In genomic region chr22:24160546-24160945, GRCh38 we compare ENCODE assay signal across 17 cellular contexts. TPM values are rescaled to one million over a fixed set of nuclear protein-coding genes. Genes with fewer than 3 reads are reported as not detected.
DNase-seq lines count a peak whose midpoint lies in the region; ATAC-seq and TF ChIP-seq lines count a peak whose summit lies in the region.
"Had no signal": no experiment of that assay in that cellular context is flagged by ENCODE, and none has a peak within 500 bp of the region (broad histone marks: within the 10 kb centered on the region; RNA-seq: fewer than 3 reads in every experiment).

No MANE protein-coding gene starts in this region.

- H3K4me1 ChIP-seq in right atrium auricular region (peaks cover 0 to 92% of the 10 kb centered on the region in 2 donors), upper lobe of left lung (peaks cover 42 to 73% (median 60%) of the 10 kb centered on the region in 4 donors)
- peaks cover 28% of the 10 kb centered on the region for H3K4me1 ChIP-seq in effector memory CD4-positive, alpha-beta T cell (ENCODE audit: control insufficient read depth, insufficient read depth, low read length, poor library complexity, severe bottlenecking)

- no peaks in the 10 kb centered on the region for H3K27me3 ChIP-seq in right atrium auricular region
- H3K27me3 ChIP-seq in upper lobe of left lung = no peaks in the 10 kb centered on the region
- no peaks in the 10 kb centered on the region for H3K27me3 ChIP-seq in effector memory CD4-positive, alpha-beta T cell (replicated peaks; ENCODE audit: control insufficient read depth, insufficient read depth, low read length, poor library complexity, severe bottlenecking)
- H3K27me3 ChIP-seq: breast epithelium, dorsolateral prefrontal cortex, testis had no signal

- peaks cover 12% of the 10 kb centered on the region for H3K36me3 Mint-ChIP-seq in activated T-helper 17 cell treated with anti-CD3 and anti-CD28 coated beads, Interleukin-2, amount 50 U/mL, for 72 hours (ENCODE audit: low read depth)

- H3K9me3 ChIP-seq in right atrium auricular region = no peaks in the 10 kb centered on the region
- no peaks in the 10 kb centered on the region for H3K9me3 ChIP-seq in upper lobe of left lung
- no peaks in the 10 kb centered on the region for H3K9me3 ChIP-seq in effector memory CD4-positive, alpha-beta T cell (ENCODE audit: control insufficient read depth, low read length)
- H3K9me3 ChIP-seq: breast epithelium, testis had no signal

- H3K27ac Mint-ChIP-seq in activated T-helper 17 cell treated with anti-CD3 and anti-CD28 coated beads, Interleukin-2, amount 50 U/mL, for 72 hours = peak overlapping the region; percentile 87
- H3K27ac Mint-ChIP-seq: activated T-cell treated with anti-CD3 and anti-CD28 coated beads, Interleukin-2, amount 50 U/mL, for 72 hours had no signal

- TF ChIP-seq CTCF in right atrium auricular region (IDR thresholded peaks at IDR 0.05) (no peak), upper lobe of left lung (IDR thresholded peaks at IDR 0.05) (no peak)

- no peak overlapping the region for H3K4me3 ChIP-seq in right atrium auricular region
- H3K4me3 ChIP-seq in upper lobe of left lung = no peak overlapping the region
- H3K4me3 ChIP-seq in effector memory CD4-positive, alpha-beta T cell (ENCODE audit: insufficient read depth, low read depth, low read length, poor library complexity, severe bottlenecking) = no peak overlapping the region
- H3K4me3 ChIP-seq: breast epithelium, dorsolateral prefrontal cortex, testis had no signal

- H3K9me3 Mint-ChIP-seq in activated T-helper 17 cell treated with anti-CD3 and anti-CD28 coated beads, Interleukin-2, amount 50 U/mL, for 72 hours = no peaks in the 10 kb centered on the region
- H3K9me3 Mint-ChIP-seq: activated T-cell treated with anti-CD3 and anti-CD28 coated beads, Interleukin-2, amount 50 U/mL, for 72 hours had no signal

- peak overlapping the region; percentile 91 to 94 for H3K27ac ChIP-seq in right atrium auricular region
- H3K27ac ChIP-seq in upper lobe of left lung = peak overlapping the region in 3 of 4 donors; percentile 76 to 90 (median 84)
- no peak overlapping the region for H3K27ac ChIP-seq in effector memory CD4-positive, alpha-beta T cell (ENCODE audit: insufficient read depth, low read length, poor library complexity, severe bottlenecking)
- H3K27ac ChIP-seq: testis had no signal

- TF ChIP-seq POLR2A in upper lobe of left lung (IDR thresholded peaks at IDR 0.05) = no peak

- H3K4me1 Mint-ChIP-seq in activated T-helper 17 cell treated with anti-CD3 and anti-CD28 coated beads, Interleukin-2, amount 50 U/mL, for 72 hours = peaks cover 7% of the 10 kb centered on the region

- H3K27me3 Mint-ChIP-seq in activated T-helper 17 cell treated with anti-CD3 and anti-CD28 coated beads, Interleukin-2, amount 50 U/mL, for 72 hours = no peaks in the 10 kb centered on the region

- DNase-seq in Right ventricle myocardium inferior (ENCODE audit: missing footprints) (no peak), cardiac septum (ENCODE audit: low spot score) (no peak), right atrium auricular region (ENCODE audit: low spot score) (no peak), upper lobe of left lung (no peak)
- DNase-seq in effector memory CD4-positive, alpha-beta T cell = no peak
- DNase-seq: activated T-cell treated with anti-CD3 and anti-CD28 coated beads, Interleukin-2, amount 50 U/mL, for 72 hours; Calu3; dorsolateral prefrontal cortex; erythroblast; NCI-H1105 treated with DMSO at 0.1 percent for 48 hours; NCI-H510A; stimulated activated CD8-positive, alpha-beta memory T cell treated with anti-CD3 and anti-CD28 coated beads, Interleukin-4, amount 100 ng/mL, for 48 hours; testis had no signal

- ATAC-seq in Right ventricle myocardium inferior (peak; percentile 37), upper lobe of left lung (ENCODE audit: low FRiP score in 2 of 2) (no peak), GM21360 (IDR thresholded peaks at IDR 0.05; ENCODE audit: unreplicated experiment) (no peak), GM18858 (IDR thresholded peaks at IDR 0.05; ENCODE audit: unreplicated experiment) (no peak)
- ATAC-seq in activated T-helper 17 cell treated with anti-CD3 and anti-CD28 coated beads, Interleukin-2, amount 50 U/mL, for 72 hours (replicated peaks) = no peak
- ATAC-seq: activated T-cell treated with anti-CD3 and anti-CD28 coated beads, Interleukin-2, amount 50 U/mL, for 72 hours had no signal

- H3K4me3 Mint-ChIP-seq in activated T-helper 17 cell treated with anti-CD3 and anti-CD28 coated beads, Interleukin-2, amount 50 U/mL, for 72 hours = no peak overlapping the region
- H3K4me3 Mint-ChIP-seq: activated T-cell treated with anti-CD3 and anti-CD28 coated beads, Interleukin-2, amount 50 U/mL, for 72 hours had no signal

- H3K36me3 ChIP-seq in right atrium auricular region (peaks cover 13% of the 10 kb centered on the region), upper lobe of left lung (peaks cover 3 to 30% (median 16%) of the 10 kb centered on the region in 4 donors)
- peaks cover 51% of the 10 kb centered on the region for H3K36me3 ChIP-seq in effector memory CD4-positive, alpha-beta T cell (ENCODE audit: control insufficient read depth, insufficient read depth, low read length)
- H3K36me3 ChIP-seq: breast epithelium had no signal

- intact Hi-C loops in Right ventricle myocardium inferior (cut with DNase I) = loop anchor here (2.0 kb wide), 1 partner anchor 16 kb away; no protein-coding TSS in a partner anchor
- intact Hi-C loops in cardiac septum (cut with DNase I) = loop anchor here (5.0 kb wide), 1 partner anchor 153 kb away; the partner anchor contains the start of gene GSTT4

- no peak for TF ChIP-seq EP300 in upper lobe of left lung (IDR thresholded peaks at IDR 0.05)

- 62 to 94% methylated on average over 2 to 6 of the region's 6 CpGs for WGBS in upper lobe of left lung, 2 donors

RNA-seq across cellular contexts. Expression of gene SUSD2, which starts 20.7 kb away (rescaled TPM):
- total RNA-seq in Right ventricle myocardium inferior = 2.8 TPM
- 3.1 TPM for total RNA-seq in cardiac septum
- total RNA-seq in activated T-helper 17 cell treated with anti-CD3 and anti-CD28 coated beads, Interleukin-2, amount 50 U/mL, for 72 hours = 1 to 10 TPM in 1 of 2 donors, under 1 TPM in 1; 0.66 to 1.5 TPM
- 1 to 10 TPM; 4.9 to 9.5 TPM for total RNA-seq in right atrium auricular region
- total RNA-seq in upper lobe of left lung = 100 to 1,000 TPM; 191 to 645 (median 348) TPM

Comparison
In these comparisons a context has a peak if more than half of its experiments do, and no peak if none do; other contexts are left out.
1. RNA of gene SUSD2, which starts 20.7 kb away (total RNA-seq): 191 to 645 TPM in upper lobe of left lung; 4.9 to 9.5 TPM in right atrium auricular region, 3.1 TPM in cardiac septum (single experiment), 2.8 TPM in Right ventricle myocardium inferior (single experiment) and 0.66 to 1.5 TPM in activated T-helper 17 cell treated with anti-CD3 and anti-CD28 coated beads, Interleukin-2, amount 50 U/mL, for 72 hours; every median in the first group is over 10 times any median in the second.